Comparison of ENCODE assay signal across 35 cellular contexts in the genomic region with DNA sequence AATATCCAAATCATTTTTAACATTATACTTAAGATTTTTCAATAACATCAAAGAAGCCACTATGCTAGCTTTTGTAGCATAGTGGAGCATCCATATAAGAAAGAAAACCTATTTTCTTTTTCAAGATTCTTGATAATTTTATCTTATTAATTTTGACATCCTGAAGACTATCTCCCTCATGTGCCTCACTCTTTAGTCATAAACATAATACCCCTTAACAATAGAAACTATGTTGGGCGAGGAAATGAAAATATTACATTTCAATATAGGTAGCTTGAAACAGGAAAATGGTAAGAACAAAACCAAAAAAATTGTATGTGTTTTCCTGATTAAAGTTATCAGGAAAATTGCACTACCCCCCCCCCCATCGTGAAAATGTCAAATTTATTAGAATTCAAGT. TPM values are rescaled to one million over a fixed set of nuclear protein-coding genes. Genes with fewer than 3 reads are reported as not detected.
"Had no signal": no experiment of that assay in that cellular context is flagged by ENCODE, and none has a peak within 500 bp of the region (broad histone marks: within the 10 kb centered on the region; RNA-seq: fewer than 3 reads in every experiment).

No MANE protein-coding gene starts in this region.

- DNase-seq: Karpas-422, Kasumi-1, MG63, MM.1S, MV-4-11, NCI-H1048, NCI-H1092, NCI-H1092 treated with DMSO at 0.1 percent for 48 hours, NCI-H1105, NCI-H1105 treated with DMSO at 0.1 percent for 48 hours, NCI-H1417, NCI-H1417 treated with DMSO at 0.1 percent for 48 hours, NCI-H1436, NCI-H1436 treated with DMSO at 0.1 percent for 48 hours, NCI-H146, NCI-H1694, NCI-H1694 treated with DMSO at 0.1 percent for 48 hours, NCI-H187, NCI-H187 treated with DMSO at 0.1 percent for 48 hours, NCI-H1930, NCI-H2029, NCI-H2029 treated with DMSO at 0.1 percent for 48 hours, NCI-H2081, NCI-H2081 treated with DMSO at 0.1 percent for 48 hours, NCI-H2107, NCI-H2171, NCI-H2171 treated with DMSO at 0.1 percent for 48 hours, NCI-H2227 treated with DMSO at 0.1 percent for 48 hours, NCI-H345, NCI-H446, NCI-H446 treated with DMSO at 0.1 percent for 48 hours, NCI-H510A had no signal

- H3K4me2 ChIP-seq: KMS-11 had no signal

- H3K4me3 ChIP-seq: MG63 had no signal

- H3K9me3 ChIP-seq: MG63 had no signal

- H3K36me3 ChIP-seq: MG63 had no signal

- H3K9ac ChIP-seq: KMS-11 had no signal

- H3K27ac ChIP-seq: KMS-11 had no signal

RNA-seq across cellular contexts. Expression of gene ELMOD1, which starts 40.1 kb away (rescaled TPM):
- total RNA-seq: MCF 10A, NCI-H460 had no signal
